ENCODE assay signal across 18 cellular contexts in genomic region chr14:34254031-34254430, GRCh38.
"Had no signal": no experiment of that assay in that cellular context is flagged by ENCODE, and none has a peak within 500 bp of the region (broad histone marks: within the 10 kb centered on the region; RNA-seq: fewer than 3 reads in every experiment).

No MANE protein-coding gene starts in this region.

- H3K27ac ChIP-seq: esophagus squamous epithelium, heart left ventricle, ovary, tibial nerve, upper lobe of right lung had no signal

- ATAC-seq: heart left ventricle; naive thymus-derived CD4-positive, alpha-beta T cell; right cardiac atrium; stimulated activated memory B cell treated with anti-CD40 and anti-IgM and Interleukin-4, amounts not matched to agents 10 μg/mL and 1 μg/mL and 100 μg/mL, for 72 hours; upper lobe of right lung had no signal

- H3K36me3 ChIP-seq: esophagus squamous epithelium, heart left ventricle, ovary, tibial nerve, upper lobe of right lung had no signal

- H3K27me3 ChIP-seq: esophagus squamous epithelium, heart left ventricle, ovary, tibial nerve, upper lobe of right lung had no signal

- H3K4me1 Mint-ChIP-seq: naive thymus-derived CD4-positive, alpha-beta T cell; stimulated activated memory B cell treated with anti-CD40 and anti-IgM and Interleukin-4, amounts not matched to agents 10 μg/mL and 1 μg/mL and 100 μg/mL, for 72 hours had no signal

- H3K4me3 Mint-ChIP-seq: naive thymus-derived CD4-positive, alpha-beta T cell; nephron progenitor cell; stimulated activated memory B cell treated with anti-CD40 and anti-IgM and Interleukin-4, amounts not matched to agents 10 μg/mL and 1 μg/mL and 100 μg/mL, for 72 hours; stimulated activated naive CD8-positive, alpha-beta T cell treated with anti-CD3 and anti-CD28 coated beads, Interleukin-15, Interleukin-2, amounts not matched to agents 100 ng/mL and 50 ng/mL, for 24 hours had no signal

- H3K4me3 ChIP-seq: esophagus squamous epithelium, heart left ventricle, ovary, tibial nerve, upper lobe of right lung had no signal

- H3K36me3 Mint-ChIP-seq: naive thymus-derived CD4-positive, alpha-beta T cell; stimulated activated memory B cell treated with anti-CD40 and anti-IgM and Interleukin-4, amounts not matched to agents 10 μg/mL and 1 μg/mL and 100 μg/mL, for 72 hours had no signal

- H3K27me3 Mint-ChIP-seq: stimulated activated memory B cell treated with anti-CD40 and anti-IgM and Interleukin-4, amounts not matched to agents 10 μg/mL and 1 μg/mL and 100 μg/mL, for 72 hours had no signal

- DNase-seq: effector memory CD4-positive, alpha-beta T cell; esophagus squamous epithelium; foreskin fibroblast; heart left ventricle; hypothalamus; kidney glomerular epithelial cell; naive thymus-derived CD4-positive, alpha-beta T cell; nephron progenitor cell; nucleus accumbens; ovary; right cardiac atrium; stimulated activated CD4-positive, alpha-beta T cell treated with anti-CD3 and anti-CD28 coated beads, Interleukin-15, amount 100 ng/mL, for 24 hours; stimulated activated CD4-positive, alpha-beta T cell treated with anti-CD3 and anti-CD28 coated beads, Interleukin-1b, Interleukin-23, amount 100 ng/mL, for 48 hours; stimulated activated CD4-positive, alpha-beta T cell treated with anti-CD3 and anti-CD28 coated beads, Interleukin-4, amount 100 ng/mL, for 24 hours; upper lobe of right lung had no signal

- H3K9me3 ChIP-seq: esophagus squamous epithelium, heart left ventricle, ovary, tibial nerve, upper lobe of right lung had no signal

- H3K9me3 Mint-ChIP-seq: naive thymus-derived CD4-positive, alpha-beta T cell; nephron progenitor cell; stimulated activated memory B cell treated with anti-CD40 and anti-IgM and Interleukin-4, amounts not matched to agents 10 μg/mL and 1 μg/mL and 100 μg/mL, for 72 hours; stimulated activated naive CD8-positive, alpha-beta T cell treated with anti-CD3 and anti-CD28 coated beads, Interleukin-15, Interleukin-2, amounts not matched to agents 100 ng/mL and 50 ng/mL, for 24 hours had no signal

- H3K4me1 ChIP-seq: tibial nerve, upper lobe of right lung had no signal

- H3K27ac Mint-ChIP-seq: naive thymus-derived CD4-positive, alpha-beta T cell; stimulated activated memory B cell treated with anti-CD40 and anti-IgM and Interleukin-4, amounts not matched to agents 10 μg/mL and 1 μg/mL and 100 μg/mL, for 72 hours; stimulated activated naive CD8-positive, alpha-beta T cell treated with anti-CD3 and anti-CD28 coated beads, Interleukin-15, Interleukin-2, amounts not matched to agents 100 ng/mL and 50 ng/mL, for 24 hours had no signal
